Comparison of ENCODE assay signal across 10 cellular contexts in genomic region chr6:113630365-113630737, GRCh38.
DNase-seq lines count a peak whose midpoint lies in the region; ATAC-seq, FAIRE-seq and TF ChIP-seq lines count a peak whose summit lies in the region.
"Had no signal": no experiment of that assay in that cellular context is flagged by ENCODE, and none has a peak within 500 bp of the region (broad histone marks: within the 10 kb centered on the region; RNA-seq: fewer than 3 reads in every experiment).

No MANE protein-coding gene starts in this region.

- H3K4me3 Mint-ChIP-seq in CD4-positive, alpha-beta memory T cell: peak overlapping the region in 5 of 8 donors; percentile 64 to 87 (median 82)
- no peak overlapping the region for H3K4me3 Mint-ChIP-seq in naive thymus-derived CD4-positive, alpha-beta T cell

- peaks cover 0 to 1% of the 10 kb centered on the region in 2 donors for H3K27me3 Mint-ChIP-seq in CD4-positive, alpha-beta memory T cell
- H3K27me3 Mint-ChIP-seq in naive thymus-derived CD4-positive, alpha-beta T cell: peaks cover 0 to 5% (median 0%) of the 10 kb centered on the region in 5 donors

- no peaks in the 10 kb centered on the region for H3K27me3 ChIP-seq in CD4-positive, alpha-beta memory T cell (ENCODE audit: insufficient read depth, low read length)
- H3K27me3 ChIP-seq in KMS-11 (ENCODE audit: insufficient read depth, low read depth): no peaks in the 10 kb centered on the region
- no peaks in the 10 kb centered on the region for H3K27me3 ChIP-seq in naive thymus-derived CD4-positive, alpha-beta T cell (ENCODE audit: control insufficient read depth in 2 of 2, insufficient read depth in 2 of 2, low read length in 2 of 2)

- CTCF ChIA-PET in CD4-positive, alpha-beta memory T cell (lab: Charles Lee; ENCODE audit: partially characterized antibody): no interaction called here
- CTCF ChIA-PET in naive thymus-derived CD4-positive, alpha-beta T cell (lab: Charles Lee): no interaction called here

- no peak for TF ChIP-seq CTCF in KMS-11 (conservative IDR thresholded peaks at IDR 0.05; ENCODE audit: low read depth, low read length)

- H3K4me2 ChIP-seq in KMS-11: peak overlapping the region; percentile 78

- DNase-seq in CD4-positive, alpha-beta memory T cell: peak in 1 of 5 donors; percentile 4
- no peak for DNase-seq in naive thymus-derived CD4-positive, alpha-beta T cell
- DNase-seq in NK-92 (lab: John Stamatoyannopoulos, UW; ENCODE audit: unreplicated experiment): no peak
- DNase-seq in AG08396 (ENCODE audit: low spot score): no peak
- no peak for DNase-seq in ecto neural progenitor cell (ENCODE audit: low spot score)
- DNase-seq: NCI-H82 had no signal

- POLR2A ChIA-PET in CD4-positive, alpha-beta memory T cell (lab: Charles Lee; ENCODE audit: partially characterized antibody): no interaction called here
- POLR2A ChIA-PET in naive thymus-derived CD4-positive, alpha-beta T cell (lab: Charles Lee): no interaction called here

- H3K9ac ChIP-seq in KMS-11: no peak overlapping the region; the same call in 1 of the 2 replicates

- peaks cover 29% of the 10 kb centered on the region for H3K4me1 ChIP-seq in CD4-positive, alpha-beta memory T cell (ENCODE audit: insufficient read depth, low read length)
- peaks cover 59% of the 10 kb centered on the region for H3K4me1 ChIP-seq in KMS-11 (ENCODE audit: low read depth, poor library complexity, severe bottlenecking)
- H3K4me1 ChIP-seq in naive thymus-derived CD4-positive, alpha-beta T cell (ENCODE audit: control insufficient read depth in 2 of 2, insufficient read depth in 2 of 2, low read length in 2 of 2): peaks cover 0 to 3% of the 10 kb centered on the region in 2 donors

- H3K27ac Mint-ChIP-seq in CD4-positive, alpha-beta memory T cell: peak overlapping the region in 1 of 7 donors; percentile 82
- H3K27ac Mint-ChIP-seq in naive thymus-derived CD4-positive, alpha-beta T cell: no peak overlapping the region

- FAIRE-seq in colon (lab: Jason Lieb, UNC): peak; percentile 31
- FAIRE-seq: G401.6 had no signal

- H3K9me3 Mint-ChIP-seq in CD4-positive, alpha-beta memory T cell: peaks cover 0 to 4% (median 0%) of the 10 kb centered on the region in 8 donors
- peaks cover 0 to 4% (median 0%) of the 10 kb centered on the region in 11 donors for H3K9me3 Mint-ChIP-seq in naive thymus-derived CD4-positive, alpha-beta T cell

- no peaks in the 10 kb centered on the region for H3K36me3 Mint-ChIP-seq in CD4-positive, alpha-beta memory T cell
- no peaks in the 10 kb centered on the region for H3K36me3 Mint-ChIP-seq in naive thymus-derived CD4-positive, alpha-beta T cell

- peak; percentile 4 for ATAC-seq in naive thymus-derived CD4-positive, alpha-beta T cell
- no peak for ATAC-seq in GM21619 (IDR thresholded peaks at IDR 0.05; ENCODE audit: unreplicated experiment)

- no peaks in the 10 kb centered on the region for H3K36me3 ChIP-seq in CD4-positive, alpha-beta memory T cell (ENCODE audit: insufficient read depth, low read length)
- no peaks in the 10 kb centered on the region for H3K36me3 ChIP-seq in KMS-11 (ENCODE audit: insufficient read depth)
- H3K36me3 ChIP-seq in naive thymus-derived CD4-positive, alpha-beta T cell (ENCODE audit: control insufficient read depth in 2 of 3, insufficient read depth in 3 of 3, low read length in 3 of 3): no peaks in the 10 kb centered on the region

- H3K4me1 Mint-ChIP-seq in CD4-positive, alpha-beta memory T cell: peaks cover 16 to 32% (median 23%) of the 10 kb centered on the region in 4 donors
- peaks cover 0 to 10% (median 0%) of the 10 kb centered on the region in 7 donors for H3K4me1 Mint-ChIP-seq in naive thymus-derived CD4-positive, alpha-beta T cell

- no peak overlapping the region for H3K27ac ChIP-seq in CD4-positive, alpha-beta memory T cell (ENCODE audit: low read depth, low read length)
- peak overlapping the region; percentile 79 for H3K27ac ChIP-seq in KMS-11
- H3K27ac ChIP-seq in naive thymus-derived CD4-positive, alpha-beta T cell (ENCODE audit: low read depth, low read length): no peak overlapping the region

- H3K79me2 ChIP-seq in KMS-11 (ENCODE audit: insufficient read depth, low read depth): no peaks in the 10 kb centered on the region

- H2AFZ ChIP-seq in KMS-11 (ENCODE audit: low read depth): no peak overlapping the region

- no peaks in the 10 kb centered on the region for H4K20me1 ChIP-seq in KMS-11 (ENCODE audit: insufficient read depth)

- intact Hi-C loops in CD4-positive, alpha-beta memory T cell (cut with micrococcal nuclease): no loop called here
- intact Hi-C loops in naive thymus-derived CD4-positive, alpha-beta T cell (cut with micrococcal nuclease): no loop called here

- no peak overlapping the region for H3K4me3 ChIP-seq in CD4-positive, alpha-beta memory T cell (ENCODE audit: low read length in 2 of 2)
- no peak overlapping the region for H3K4me3 ChIP-seq in KMS-11 (IDR thresholded peaks at IDR 0.05; ENCODE audit: insufficient read depth, low read depth, low read length)
- no peak overlapping the region for H3K4me3 ChIP-seq in naive thymus-derived CD4-positive, alpha-beta T cell (ENCODE audit: low read length)

- H3K9me3 ChIP-seq in CD4-positive, alpha-beta memory T cell (ENCODE audit: control insufficient read depth in 1 of 2, low read length in 2 of 2): no peaks in the 10 kb centered on the region
- no peaks in the 10 kb centered on the region for H3K9me3 ChIP-seq in naive thymus-derived CD4-positive, alpha-beta T cell (ENCODE audit: control insufficient read depth in 2 of 3, low read length in 3 of 3)

Comparison
In these comparisons a context has a peak if more than half of its experiments do, and no peak if none do; other contexts are left out.
1. H3K4me3 Mint-ChIP-seq: peak in CD4-positive, alpha-beta memory T cell (5 of 8); none in naive thymus-derived CD4-positive, alpha-beta T cell (0 of 10).